ENCODE assay signal across 17 cellular contexts in genomic region chr12:91460457-91460856, GRCh38.
"Had no signal": no experiment of that assay in that cellular context is flagged by ENCODE, and none has a peak within 500 bp of the region (broad histone marks: within the 10 kb centered on the region; RNA-seq: fewer than 3 reads in every experiment).

No MANE protein-coding gene starts in this region.

- ATAC-seq: activated CD8-positive, alpha-beta T cell treated with anti-CD3 and anti-CD28 coated beads for 36 hours; activated T-helper 17 cell treated with anti-CD3 and anti-CD28 coated beads, Interleukin-2, amount 50 U/mL, for 72 hours; left lobe of liver; natural killer cell treated with Interleukin-12 subunit alpha and Interleukin-12 subunit beta and Interleukin-15 and Interleukin-18, amount 100 ng/mL, for 72 hours; sciatic nerve; stimulated activated effector memory CD8-positive, alpha-beta T cell treated with anti-CD3 and anti-CD28 coated beads, Interleukin-12 subunit alpha, Interleukin-12 subunit beta, amount 100 ng/mL, for 72 hours had no signal

- H3K36me3 Mint-ChIP-seq: natural killer cell treated with Interleukin-12 subunit alpha and Interleukin-12 subunit beta and Interleukin-15 and Interleukin-18, amount 100 ng/mL, for 72 hours; stimulated activated effector memory CD8-positive, alpha-beta T cell treated with anti-CD3 and anti-CD28 coated beads, Interleukin-12 subunit alpha, Interleukin-12 subunit beta, amount 100 ng/mL, for 72 hours had no signal

- H3K36me3 ChIP-seq: ascending aorta, breast epithelium, stomach had no signal

- H3K4me3 ChIP-seq: ascending aorta, breast epithelium, lung, stomach had no signal

- H3K4me3 Mint-ChIP-seq: activated CD4-positive, alpha-beta T cell treated with anti-CD3 and anti-CD28 coated beads, Interleukin-2, amount 10 ng/mL, durations not matched to agents 24 days and 14 days; activated CD8-positive, alpha-beta T cell treated with anti-CD3 and anti-CD28 coated beads for 36 hours; activated T-helper 17 cell treated with anti-CD3 and anti-CD28 coated beads, Interleukin-2, amount 50 U/mL, for 72 hours; natural killer cell treated with Interleukin-12 subunit alpha and Interleukin-12 subunit beta and Interleukin-15 and Interleukin-18, amount 100 ng/mL, for 72 hours; stimulated activated effector memory CD8-positive, alpha-beta T cell treated with anti-CD3 and anti-CD28 coated beads, Interleukin-12 subunit alpha, Interleukin-12 subunit beta, amount 100 ng/mL, for 72 hours had no signal

- H3K9me3 ChIP-seq: stomach had no signal

- H3K4me1 Mint-ChIP-seq: activated CD4-positive, alpha-beta T cell treated with anti-CD3 and anti-CD28 coated beads, Interleukin-2, amount 10 ng/mL, durations not matched to agents 24 days and 14 days; activated T-helper 17 cell treated with anti-CD3 and anti-CD28 coated beads, Interleukin-2, amount 50 U/mL, for 72 hours had no signal

- H3K27me3 Mint-ChIP-seq: activated CD4-positive, alpha-beta T cell treated with anti-CD3 and anti-CD28 coated beads, Interleukin-2, amount 10 ng/mL, durations not matched to agents 24 days and 14 days had no signal

- H3K27ac Mint-ChIP-seq: activated CD4-positive, alpha-beta T cell treated with anti-CD3 and anti-CD28 coated beads, Interleukin-2, amount 10 ng/mL, durations not matched to agents 24 days and 14 days; activated CD8-positive, alpha-beta T cell treated with anti-CD3 and anti-CD28 coated beads for 36 hours; activated T-helper 17 cell treated with anti-CD3 and anti-CD28 coated beads, Interleukin-2, amount 50 U/mL, for 72 hours; natural killer cell treated with Interleukin-12 subunit alpha and Interleukin-12 subunit beta and Interleukin-15 and Interleukin-18, amount 100 ng/mL, for 72 hours; stimulated activated effector memory CD8-positive, alpha-beta T cell treated with anti-CD3 and anti-CD28 coated beads, Interleukin-12 subunit alpha, Interleukin-12 subunit beta, amount 100 ng/mL, for 72 hours had no signal

- H3K9me3 Mint-ChIP-seq: activated CD4-positive, alpha-beta T cell treated with anti-CD3 and anti-CD28 coated beads, Interleukin-2, amount 10 ng/mL, durations not matched to agents 24 days and 14 days; activated CD8-positive, alpha-beta T cell treated with anti-CD3 and anti-CD28 coated beads for 36 hours; activated T-helper 17 cell treated with anti-CD3 and anti-CD28 coated beads, Interleukin-2, amount 50 U/mL, for 72 hours; natural killer cell treated with Interleukin-12 subunit alpha and Interleukin-12 subunit beta and Interleukin-15 and Interleukin-18, amount 100 ng/mL, for 72 hours; stimulated activated effector memory CD8-positive, alpha-beta T cell treated with anti-CD3 and anti-CD28 coated beads, Interleukin-12 subunit alpha, Interleukin-12 subunit beta, amount 100 ng/mL, for 72 hours had no signal

- H3K4me1 ChIP-seq: ascending aorta, breast epithelium, stomach had no signal

- DNase-seq: activated CD4-positive, alpha-beta T cell treated with anti-CD3 and anti-CD28 coated beads, Interleukin-2, amount 10 ng/mL, durations not matched to agents 24 days and 14 days; activated CD8-positive, alpha-beta T cell treated with anti-CD3 and anti-CD28 coated beads for 36 hours; activated naive CD4-positive, alpha-beta T cell; activated T-cell treated with anti-CD3 and anti-CD28 coated beads, Interleukin-2, amount 50 U/mL, for 1 hour; cortex of kidney; erythroblast; stimulated activated CD4-positive, alpha-beta T cell treated with anti-CD3 and anti-CD28 coated beads, Interleukin-4, amount 100 ng/mL, for 24 hours; stomach; trophoblast cell had no signal
